14 cellular contexts compared by ENCODE assay signal in the genomic region with DNA sequence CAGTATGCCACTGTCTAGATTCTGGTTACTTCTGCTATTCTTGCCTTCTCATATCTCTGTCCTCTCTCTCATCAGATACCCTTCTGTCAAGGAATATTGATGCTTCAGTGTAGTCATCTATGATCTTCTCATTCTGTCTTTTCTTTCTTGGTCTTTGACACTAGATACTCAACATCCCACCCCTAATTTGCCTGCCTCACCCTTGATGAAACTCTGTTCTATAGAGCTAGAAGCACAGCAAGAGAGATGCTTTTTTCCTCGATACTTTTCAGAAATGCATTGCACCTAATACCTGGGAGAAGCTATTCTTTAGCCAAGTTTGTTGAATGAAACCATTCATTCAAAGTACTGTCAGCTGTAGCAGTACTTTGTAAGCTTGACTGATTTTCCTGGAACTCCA.
"Had no signal": no experiment of that assay in that cellular context is flagged by ENCODE, and none has a peak within 500 bp of the region (broad histone marks: within the 10 kb centered on the region; RNA-seq: fewer than 3 reads in every experiment).

No MANE protein-coding gene starts in this region.

- H3K27ac ChIP-seq: dorsolateral prefrontal cortex, sigmoid colon had no signal

- ATAC-seq: mucosa of descending colon; naive thymus-derived CD8-positive, alpha-beta T cell had no signal

- H3K27ac Mint-ChIP-seq: activated CD4-positive, alpha-beta memory T cell treated with anti-CD3 and anti-CD28 coated beads, Interleukin-2, amount 10 ng/mL, durations not matched to agents 7 days and 5 days; activated naive CD8-positive, alpha-beta T cell; activated T-helper 2 cell treated with anti-CD3 and anti-CD28 coated beads, Interferon-gamma antibody, Interleukin-2, Interleukin-4, amounts not matched to agents 10 μg/mL and 5 μg/mL and 100 μg/mL, durations not matched to agents 14 hours and 24 hours and 36 hours; stimulated activated naive CD8-positive, alpha-beta T cell treated with anti-CD3 and anti-CD28 coated beads, Interleukin-15, Interleukin-2, amounts not matched to agents 100 ng/mL and 50 ng/mL, for 24 hours; T-helper 2 cell treated with Interferon-gamma antibody and Interleukin-4, amounts not matched to agents 5 μg/mL and 100 μg/mL, for 36 hours had no signal

- H3K9me3 ChIP-seq: mucosa of descending colon, sigmoid colon had no signal

- H3K4me3 Mint-ChIP-seq: activated CD4-positive, alpha-beta memory T cell treated with anti-CD3 and anti-CD28 coated beads, Interleukin-2, amount 10 ng/mL, durations not matched to agents 7 days and 5 days; activated naive CD8-positive, alpha-beta T cell; stimulated activated naive CD8-positive, alpha-beta T cell treated with anti-CD3 and anti-CD28 coated beads, Interleukin-15, Interleukin-2, amounts not matched to agents 100 ng/mL and 50 ng/mL, for 24 hours; T-helper 2 cell treated with Interferon-gamma antibody and Interleukin-4, amounts not matched to agents 5 μg/mL and 100 μg/mL, for 36 hours had no signal

- H3K27me3 Mint-ChIP-seq: activated CD4-positive, alpha-beta memory T cell treated with anti-CD3 and anti-CD28 coated beads, Interleukin-2, amount 10 ng/mL, durations not matched to agents 7 days and 5 days; activated naive CD8-positive, alpha-beta T cell; naive thymus-derived CD8-positive, alpha-beta T cell; stimulated activated naive CD8-positive, alpha-beta T cell treated with anti-CD3 and anti-CD28 coated beads, Interleukin-15, Interleukin-2, amounts not matched to agents 100 ng/mL and 50 ng/mL, for 24 hours had no signal

- H3K9me3 Mint-ChIP-seq: activated CD4-positive, alpha-beta memory T cell treated with anti-CD3 and anti-CD28 coated beads, Interleukin-2, amount 10 ng/mL, durations not matched to agents 7 days and 5 days; activated T-helper 2 cell treated with anti-CD3 and anti-CD28 coated beads, Interferon-gamma antibody, Interleukin-2, Interleukin-4, amounts not matched to agents 10 μg/mL and 5 μg/mL and 100 μg/mL, durations not matched to agents 14 hours and 24 hours and 36 hours; naive thymus-derived CD8-positive, alpha-beta T cell; stimulated activated naive CD8-positive, alpha-beta T cell treated with anti-CD3 and anti-CD28 coated beads, Interleukin-15, Interleukin-2, amounts not matched to agents 100 ng/mL and 50 ng/mL, for 24 hours; T-helper 2 cell treated with Interferon-gamma antibody and Interleukin-4, amounts not matched to agents 5 μg/mL and 100 μg/mL, for 36 hours had no signal

- DNase-seq: activated CD4-positive, alpha-beta memory T cell treated with anti-CD3 and anti-CD28 coated beads, Interleukin-2, amount 10 ng/mL, durations not matched to agents 7 days and 5 days; activated CD4-positive, alpha-beta T cell treated with anti-CD3 and anti-CD28 coated beads for 1 hour; aorta; dorsolateral prefrontal cortex; hypothalamus; mucosa of descending colon; naive thymus-derived CD8-positive, alpha-beta T cell; sigmoid colon; stimulated activated CD4-positive, alpha-beta T cell treated with anti-CD3 and anti-CD28 coated beads, Interleukin-12 subunit alpha, Interleukin-12 subunit beta, amount 100 ng/mL, for 4 hours had no signal

- H3K4me3 ChIP-seq: lung, mucosa of descending colon, sigmoid colon had no signal

- H3K27me3 ChIP-seq: dorsolateral prefrontal cortex, sigmoid colon had no signal
